Comparison of ENCODE assay signal across 22 cellular contexts in genomic region chr7:156220078-156220605, GRCh38.
"Had no signal": no experiment of that assay in that cellular context is flagged by ENCODE, and none has a peak within 500 bp of the region (broad histone marks: within the 10 kb centered on the region; RNA-seq: fewer than 3 reads in every experiment).

No MANE protein-coding gene starts in this region.

- H3K27me3 ChIP-seq: right lobe of liver, stomach, testis, upper lobe of right lung had no signal

- H3K4me3 ChIP-seq: left ventricle myocardium inferior, mucosa of descending colon, prostate gland, right lobe of liver, smooth muscle cell, stomach, testis, upper lobe of right lung had no signal

- H3K27ac ChIP-seq: left ventricle myocardium inferior, prostate gland, right lobe of liver, stomach, testis, upper lobe of right lung had no signal

- H3K27ac Mint-ChIP-seq: activated B cell treated with CpG ODN at 0.5 μM for 24 hours; activated CD8-positive, alpha-beta T cell treated with anti-CD3 and anti-CD28 coated beads, Interleukin-2, amount 10 ng/mL, durations not matched to agents 7 days and 5 days; activated naive CD8-positive, alpha-beta T cell treated with anti-CD3 and anti-CD28 coated beads, Interleukin-2, amount 50 U/mL, for 24 hours; activated T-helper 17 cell treated with anti-CD3 and anti-CD28 coated beads, Interleukin-2, amount 50 U/mL, for 72 hours; memory B cell; naive thymus-derived CD4-positive, alpha-beta T cell; T-helper 2 cell treated with Interferon-gamma antibody and Interleukin-4, amounts not matched to agents 5 μg/mL and 100 μg/mL, for 36 hours had no signal

- H3K36me3 Mint-ChIP-seq: memory B cell; naive thymus-derived CD4-positive, alpha-beta T cell had no signal

- H3K4me1 ChIP-seq: left ventricle myocardium inferior, prostate gland, right lobe of liver, stomach, testis, upper lobe of right lung had no signal

- H3K9me3 Mint-ChIP-seq: activated B cell treated with CpG ODN at 0.5 μM for 24 hours; activated naive CD8-positive, alpha-beta T cell treated with anti-CD3 and anti-CD28 coated beads, Interleukin-2, amount 50 U/mL, for 24 hours; activated T-helper 17 cell treated with anti-CD3 and anti-CD28 coated beads, Interleukin-2, amount 50 U/mL, for 72 hours; T-helper 2 cell treated with Interferon-gamma antibody and Interleukin-4, amounts not matched to agents 5 μg/mL and 100 μg/mL, for 36 hours had no signal

- DNase-seq: activated B cell treated with CpG ODN at 0.5 μM for 24 hours; activated CD4-positive, alpha-beta T cell treated with anti-CD3 and anti-CD28 coated beads for 48 hours; activated CD8-positive, alpha-beta T cell treated with anti-CD3 and anti-CD28 coated beads, Interleukin-2, amount 10 ng/mL, durations not matched to agents 7 days and 5 days; activated naive CD4-positive, alpha-beta T cell treated with Interleukin-2 at 50 U/mL for 16 hours; activated naive CD8-positive, alpha-beta T cell treated with anti-CD3 and anti-CD28 coated beads, Interleukin-2, amount 50 U/mL, for 24 hours; activated T-cell treated with anti-CD3 and anti-CD28 coated beads for 4 hours; dermis blood vessel endothelial cell; hippocampal formation; kidney; left ventricle myocardium inferior; mucosa of descending colon; naive thymus-derived CD4-positive, alpha-beta T cell; occipital lobe; stomach; testis; upper lobe of right lung had no signal

- H3K9me3 ChIP-seq: prostate gland, right lobe of liver, testis, upper lobe of right lung had no signal

- H3K4me1 Mint-ChIP-seq: activated B cell treated with CpG ODN at 0.5 μM for 24 hours; activated naive CD8-positive, alpha-beta T cell treated with anti-CD3 and anti-CD28 coated beads, Interleukin-2, amount 50 U/mL, for 24 hours; activated T-helper 17 cell treated with anti-CD3 and anti-CD28 coated beads, Interleukin-2, amount 50 U/mL, for 72 hours; memory B cell; naive thymus-derived CD4-positive, alpha-beta T cell had no signal

- ATAC-seq: activated CD8-positive, alpha-beta T cell treated with anti-CD3 and anti-CD28 coated beads, Interleukin-2, amount 10 ng/mL, durations not matched to agents 7 days and 5 days; activated naive CD8-positive, alpha-beta T cell treated with anti-CD3 and anti-CD28 coated beads, Interleukin-2, amount 50 U/mL, for 24 hours; activated T-helper 17 cell treated with anti-CD3 and anti-CD28 coated beads, Interleukin-2, amount 50 U/mL, for 72 hours; mucosa of descending colon; naive thymus-derived CD4-positive, alpha-beta T cell; right lobe of liver; upper lobe of right lung had no signal

- H3K4me3 Mint-ChIP-seq: activated B cell treated with CpG ODN at 0.5 μM for 24 hours; activated CD8-positive, alpha-beta T cell treated with anti-CD3 and anti-CD28 coated beads, Interleukin-2, amount 10 ng/mL, durations not matched to agents 7 days and 5 days; activated naive CD8-positive, alpha-beta T cell treated with anti-CD3 and anti-CD28 coated beads, Interleukin-2, amount 50 U/mL, for 24 hours; activated T-helper 17 cell treated with anti-CD3 and anti-CD28 coated beads, Interleukin-2, amount 50 U/mL, for 72 hours; memory B cell; naive thymus-derived CD4-positive, alpha-beta T cell; T-helper 2 cell treated with Interferon-gamma antibody and Interleukin-4, amounts not matched to agents 5 μg/mL and 100 μg/mL, for 36 hours had no signal

- H3K4me2 ChIP-seq: smooth muscle cell had no signal

- H3K27me3 Mint-ChIP-seq: activated B cell treated with CpG ODN at 0.5 μM for 24 hours; activated naive CD8-positive, alpha-beta T cell treated with anti-CD3 and anti-CD28 coated beads, Interleukin-2, amount 50 U/mL, for 24 hours had no signal

- H3K36me3 ChIP-seq: left ventricle myocardium inferior, prostate gland, right lobe of liver, stomach, upper lobe of right lung had no signal

- FAIRE-seq: kidney had no signal
